Comparison of ENCODE assay signal across 8 cellular contexts in the genomic region with DNA sequence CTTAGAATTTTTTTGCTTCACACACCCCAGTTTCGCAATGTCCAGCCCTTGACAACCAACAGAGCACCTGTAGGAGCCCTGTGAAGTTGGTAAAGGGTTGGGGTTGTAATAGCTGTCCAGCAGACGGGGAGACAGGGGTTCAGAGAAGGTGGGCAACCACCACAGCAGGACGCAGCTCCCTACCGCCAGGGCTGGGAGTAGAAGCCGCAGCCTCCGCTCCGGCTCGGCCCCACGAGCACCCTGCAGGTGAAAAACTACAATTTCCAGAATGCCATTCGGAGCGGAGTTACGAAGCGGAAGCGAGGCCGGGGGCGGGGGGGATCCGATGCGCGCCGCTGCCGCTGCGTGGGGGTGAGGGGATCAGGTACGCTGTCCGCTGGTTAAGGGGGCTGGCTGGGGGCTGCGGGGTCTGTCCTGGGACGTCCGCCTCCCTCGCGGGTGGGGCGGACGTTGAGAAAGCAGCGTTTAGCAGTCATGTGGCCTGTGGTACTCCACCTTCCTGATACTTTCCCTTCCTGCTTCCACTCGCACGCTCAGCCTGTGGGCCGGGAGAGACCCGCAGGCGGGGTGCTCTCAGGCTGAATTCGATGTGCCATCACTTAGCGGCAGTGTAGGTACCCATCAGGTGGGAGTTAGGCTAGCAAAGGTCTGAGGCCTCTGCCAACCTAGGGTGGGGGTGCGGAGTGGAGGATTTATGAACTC. TPM values are rescaled to one million over a fixed set of nuclear protein-coding genes. Genes with fewer than 3 reads are reported as not detected.
DNase-seq lines count a peak whose midpoint lies in the region; ATAC-seq, FAIRE-seq and TF ChIP-seq lines count a peak whose summit lies in the region.

Gene TRMT10B (plus strand): TSS at position 317 of the 702 bp plus-strand sequence. CDS start 8,127 bp downstream, outside the sequence.

- TF ChIP-seq CTCF in DOHH2 (IDR thresholded peaks at IDR 0.05; ENCODE audit: low read depth, low read length, poor library complexity, severe bottlenecking) (peak; percentile 11), pancreas (IDR thresholded peaks at IDR 0.05) (no peak), thyroid gland (IDR thresholded peaks at IDR 0.05) (peak in 4 of 6 experiments; percentile 7 to 14 (median 13))

- peaks cover 17% of the 10 kb centered on the region for H3K4me1 ChIP-seq in DOHH2 (ENCODE audit: control insufficient read depth, low read length)
- H3K4me1 ChIP-seq in pancreas: peaks cover 0 to 11% (median 4%) of the 10 kb centered on the region in 3 donors
- H3K4me1 ChIP-seq in thyroid gland: peaks cover 0 to 4% of the 10 kb centered on the region in 2 donors

- H3K9me2 ChIP-seq in DOHH2 (replicated peaks; ENCODE audit: control insufficient read depth, low read length): no peaks in the 10 kb centered on the region

- H3K27me3 ChIP-seq in DOHH2 (ENCODE audit: control insufficient read depth, low read length): no peaks in the 10 kb centered on the region
- no peaks in the 10 kb centered on the region for H3K27me3 ChIP-seq in pancreas
- no peaks in the 10 kb centered on the region for H3K27me3 ChIP-seq in thyroid gland

- H3K9me3 Mint-ChIP-seq in activated naive CD8-positive, alpha-beta T cell treated with anti-CD3 and anti-CD28 coated beads for 36 hours: peaks cover 6% of the 10 kb centered on the region

- H3K4me3 ChIP-seq in DOHH2 (ENCODE audit: low read length) (peak within 1 kb of the TSS; percentile 96), pancreas (peak within 1 kb of the TSS; percentile 63 to 74 (median 70)), thyroid gland (replicated peaks in 1 of 3) (peak within 1 kb of the TSS; percentile 49 to 98 (median 83))

- ATAC-seq in GM21786 (IDR thresholded peaks at IDR 0.05; ENCODE audit: unreplicated experiment) (peak; percentile 92), SK-N-SH treated with all-trans-retinoic acid at 6 μM for 48 hours (peak; percentile 98), Right ventricle myocardium superior (ENCODE audit: poor library complexity) (peak; percentile 98), pancreas (peak; percentile 95 to 98 (median 97))

- H3K36me3 ChIP-seq in DOHH2 (ENCODE audit: control insufficient read depth, low read length) (peaks cover 3% of the 10 kb centered on the region; the same call in 1 of the 2 replicates), pancreas (no peaks in the 10 kb centered on the region), thyroid gland (no peaks in the 10 kb centered on the region)

- peaks cover 22% of the 10 kb centered on the region for H3K4me1 Mint-ChIP-seq in activated naive CD8-positive, alpha-beta T cell treated with anti-CD3 and anti-CD28 coated beads for 36 hours

- intact Hi-C loops in Right ventricle myocardium superior (cut with DNase I): loop anchor here (10.0 kb wide), 2 partner anchors 151 to 169 kb away; partner anchors contain the start of gene SLC25A51
- intact Hi-C loops in pancreas (cut with DNase I): loop anchor here in 1 of 3 donors (10.0 kb wide), 1 partner anchor 269 kb away; the partner anchor contains the start of gene POLR1E
- intact Hi-C loops in thyroid gland (cut with DNase I): no loop called here

- H3K27ac ChIP-seq in DOHH2 (ENCODE audit: low read depth, low read length) (peak within 1 kb of the TSS; percentile 37), pancreas (peak within 1 kb of the TSS; percentile 23 to 75 (median 68)), thyroid gland (peak within 1 kb of the TSS; percentile 47 to 65 (median 64))

- WGBS in pancreas, 2 donors: 2 to 3% methylated on average over 40 of the region's 40 CpGs
- WGBS in thyroid gland, 2 donors: 4 to 6% methylated on average over 16 to 35 of the region's 40 CpGs

- H3K9me3 ChIP-seq in DOHH2 (ENCODE audit: control insufficient read depth, insufficient read depth, low read length) (peaks cover 7% of the 10 kb centered on the region; the same call in 1 of the 2 replicates), pancreas (no peaks in the 10 kb centered on the region), thyroid gland (no peaks in the 10 kb centered on the region)

- no peaks in the 10 kb centered on the region for H3K27me3 Mint-ChIP-seq in activated naive CD8-positive, alpha-beta T cell treated with anti-CD3 and anti-CD28 coated beads for 36 hours

- peaks cover 17% of the 10 kb centered on the region for H3K36me3 Mint-ChIP-seq in activated naive CD8-positive, alpha-beta T cell treated with anti-CD3 and anti-CD28 coated beads for 36 hours

- H4K20me1 ChIP-seq in DOHH2 (ENCODE audit: control insufficient read depth, insufficient read depth, low read depth, low read length): no peaks in the 10 kb centered on the region

- DNase-seq in LoVo (ENCODE audit: low spot score) (peak; percentile 72), Right ventricle myocardium superior (peak; percentile 82), pancreas (peak; percentile 56 to 83 (median 66)), thyroid gland (peak; percentile 45 to 58)
- DNase-seq in activated naive CD8-positive, alpha-beta T cell treated with anti-CD3 and anti-CD28 coated beads for 36 hours: peak; percentile 79

- peaks cover 11% of the 10 kb centered on the region for H3K79me2 ChIP-seq in DOHH2 (ENCODE audit: control insufficient read depth, low read length)

- no peaks in the 10 kb centered on the region for H3F3A ChIP-seq in DOHH2 (ENCODE audit: control insufficient read depth, insufficient read depth)

- H3K4me3 Mint-ChIP-seq in activated naive CD8-positive, alpha-beta T cell treated with anti-CD3 and anti-CD28 coated beads for 36 hours: peak within 1 kb of the TSS; percentile 91

- peak within 1 kb of the TSS; percentile 93 for H3K27ac Mint-ChIP-seq in activated naive CD8-positive, alpha-beta T cell treated with anti-CD3 and anti-CD28 coated beads for 36 hours

- TF ChIP-seq POLR2A in thyroid gland (IDR thresholded peaks at IDR 0.05): peak in 1 of 2 donors; percentile 40

- H3K4me2 ChIP-seq in DOHH2 (ENCODE audit: low read length): peak within 1 kb of the TSS; percentile 96

- no peak for FAIRE-seq in pancreas (lab: Jason Lieb, UNC)

TF ChIP-seq in SK-N-SH treated with all-trans-retinoic acid at 6 μM for 48 hours, 23 proteins besides CTCF, POLR2A, EP300 and RAD21:
- TF ChIP-seq OSR1 (CRISPR knock-in tag; IDR thresholded peaks at IDR 0.05) (no peak), PATZ1 (CRISPR knock-in tag; IDR thresholded peaks at IDR 0.05; ENCODE audit: borderline replicate concordance) (0 out of 2 replicates have a peak, but pooled peaks have one; percentile 43)

RNA-seq across cellular contexts. Expression of gene TRMT10B, which starts in this region (rescaled TPM):
- 10 to 100 TPM in 1 of 2 experiments, 1 to 10 TPM in 1; 9.4 to 10.3 TPM for total RNA-seq in activated naive CD8-positive, alpha-beta T cell treated with anti-CD3 and anti-CD28 coated beads for 36 hours
- total RNA-seq in Right ventricle myocardium superior (3.7 TPM), pancreas (1 to 10 TPM; 4.0 to 7.3 (median 5.4) TPM), thyroid gland (10 to 100 TPM in 1 of 4 donors, 1 to 10 TPM in 3; 3.5 to 11.3 (median 7.1) TPM)
- 1 to 10 TPM; 6.5 to 8.8 TPM for polyA plus RNA-seq in pancreas

Comparison
In these comparisons a context has a peak if more than half of its experiments do, and no peak if none do; other contexts are left out.
1. Peak in every context shown above with its lines: DNase-seq, ATAC-seq, H3K4me3 ChIP-seq and H3K27ac ChIP-seq.
2. CTCF ChIP-seq: peak in DOHH2 (single experiment) and thyroid gland (4 of 6); none in pancreas (0 of 4).